12 cellular contexts compared by ENCODE assay signal in the genomic region with DNA sequence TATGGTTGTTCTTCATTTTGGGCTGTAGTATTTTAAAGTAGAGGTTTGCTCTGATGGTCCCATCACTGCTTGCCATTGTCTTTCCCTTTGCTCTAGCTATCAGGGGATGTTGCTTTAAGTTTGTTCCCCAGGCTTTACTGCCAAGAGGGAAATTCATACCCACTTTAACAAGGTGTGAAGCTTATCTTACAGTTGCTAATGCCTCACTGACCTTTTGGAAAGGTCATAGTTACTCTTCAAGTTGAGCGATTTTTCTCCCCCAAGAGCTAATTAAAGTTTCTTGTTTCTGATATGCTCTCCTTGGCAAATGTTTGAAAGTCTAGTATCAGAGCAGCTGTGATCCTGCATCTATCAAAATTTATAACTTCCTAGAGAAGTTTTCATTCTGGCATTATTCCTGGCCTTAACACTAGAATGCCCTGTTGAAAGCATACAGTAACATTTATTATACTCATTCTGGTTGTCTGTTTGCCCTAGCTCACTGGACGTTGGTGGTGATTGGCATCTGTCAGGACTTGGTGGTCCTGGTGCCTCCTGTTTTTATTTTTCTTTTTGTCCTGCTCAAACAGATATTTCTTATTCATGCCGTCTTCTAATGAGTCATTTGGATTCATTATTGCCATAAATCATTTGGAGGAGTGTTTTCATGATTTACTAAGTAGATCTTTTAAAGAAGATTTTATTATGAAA. TPM values are rescaled to one million over a fixed set of nuclear protein-coding genes. Genes with fewer than 3 reads are reported as not detected.
A peak's percentile ranks its signal among the peaks of the same experiment; 100 is the strongest.
DNase-seq lines count a peak whose midpoint lies in the region; ATAC-seq, FAIRE-seq and TF ChIP-seq lines count a peak whose summit lies in the region.
"Had no signal": no experiment of that assay in that cellular context is flagged by ENCODE, and none has a peak within 500 bp of the region (broad histone marks: within the 10 kb centered on the region; RNA-seq: fewer than 3 reads in every experiment).

No MANE protein-coding gene starts in this region.

- TF ChIP-seq CTCF in K562 (IDR thresholded peaks at IDR 0.05 in 2 of 3, conservative IDR thresholded peaks at IDR 0.05 in 1 of 3; ENCODE audit: insufficient read depth in 2 of 3, low read depth in 1 of 3, low read length in 3 of 3): no peak

- H3K9me3 Mint-ChIP-seq in T-helper 2 cell treated with Interferon-gamma antibody and Interleukin-4, amounts not matched to agents 5 μg/mL and 100 μg/mL, for 36 hours: no peaks in the 10 kb centered on the region
- no peaks in the 10 kb centered on the region for H3K9me3 Mint-ChIP-seq in memory B cell
- no peaks in the 10 kb centered on the region for H3K9me3 Mint-ChIP-seq in activated CD4-positive, alpha-beta T cell treated with anti-CD3 and anti-CD28 coated beads, Interleukin-2, amount 10 ng/mL, durations not matched to agents 7 days and 5 days
- H3K9me3 Mint-ChIP-seq: activated naive CD4-positive, alpha-beta T cell treated with anti-CD3 and anti-CD28 coated beads, Interleukin-2, amount 50 U/mL, for 72 hours; neural progenitor cell had no signal

- H3K27ac ChIP-seq in K562 (ENCODE audit: extremely low read depth, low read depth, low read length) (0 out of 3 replicates have a peak overlapping the region, but pooled peaks have one; percentile 12), thymus (ENCODE audit: low read depth) (peak overlapping the region; percentile 13)
- H3K27ac ChIP-seq: 22Rv1, neural progenitor cell had no signal

- peaks cover 23% of the 10 kb centered on the region for H4K20me1 ChIP-seq in K562 (replicated peaks; ENCODE audit: control insufficient read depth, insufficient read depth, low read length)

- TF ChIP-seq POLR2A in K562 (conservative IDR thresholded peaks at IDR 0.05): no peak

- peak overlapping the region; percentile 37 for H3K27ac Mint-ChIP-seq in T-helper 2 cell treated with Interferon-gamma antibody and Interleukin-4, amounts not matched to agents 5 μg/mL and 100 μg/mL, for 36 hours
- peak overlapping the region; percentile 51 for H3K27ac Mint-ChIP-seq in memory B cell
- no peak overlapping the region for H3K27ac Mint-ChIP-seq in activated CD4-positive, alpha-beta T cell treated with anti-CD3 and anti-CD28 coated beads, Interleukin-2, amount 10 ng/mL, durations not matched to agents 7 days and 5 days
- H3K27ac Mint-ChIP-seq: neural progenitor cell had no signal

- H3K4me2 ChIP-seq in K562 (ENCODE audit: insufficient read depth, low read length): no peak overlapping the region
- H3K4me2 ChIP-seq: neural progenitor cell had no signal

- no peak overlapping the region for H2AFZ ChIP-seq in K562 (ENCODE audit: low read depth, low read length)
- H2AFZ ChIP-seq: neural progenitor cell had no signal

- H3K36me3 Mint-ChIP-seq in T-helper 2 cell treated with Interferon-gamma antibody and Interleukin-4, amounts not matched to agents 5 μg/mL and 100 μg/mL, for 36 hours (ENCODE audit: low read depth): peaks cover 75% of the 10 kb centered on the region
- H3K36me3 Mint-ChIP-seq in memory B cell: peaks cover 13% of the 10 kb centered on the region
- peaks cover 72% of the 10 kb centered on the region for H3K36me3 Mint-ChIP-seq in activated CD4-positive, alpha-beta T cell treated with anti-CD3 and anti-CD28 coated beads, Interleukin-2, amount 10 ng/mL, durations not matched to agents 7 days and 5 days (ENCODE audit: low read depth)

- BruUV-seq in K562 (replicated peaks; lab: Mats Ljungman, UMichigan): no TSS peak

- H3K36me3 ChIP-seq in K562 (ENCODE audit: control insufficient read depth, insufficient read depth, low read length) (peaks cover 93% of the 10 kb centered on the region), thymus (ENCODE audit: control insufficient read depth, insufficient read depth) (peaks cover 28% of the 10 kb centered on the region)

- WGBS in K562 (ENCODE audit: insufficient coverage, low coverage, missing lambda C conversion rate): 63% methylated on average over 3 of the region's 3 CpGs
- 88% methylated on average over 3 of the region's 3 CpGs for WGBS in thymus

- H3K27me3 ChIP-seq in K562 (ENCODE audit: control insufficient read depth in 2 of 2, insufficient read depth in 2 of 2, low read length in 2 of 2) (no peaks in the 10 kb centered on the region), thymus (ENCODE audit: control insufficient read depth, insufficient read depth) (no peaks in the 10 kb centered on the region)
- H3K27me3 ChIP-seq: neural progenitor cell had no signal

- no peak overlapping the region for H3K9ac ChIP-seq in K562 (ENCODE audit: insufficient read depth in 1 of 2, low read depth in 2 of 2, low read length in 2 of 2)
- H3K9ac ChIP-seq: neural progenitor cell had no signal

- POLR2A ChIA-PET in K562 (lab: Yijun Ruan, JAX): interaction anchor here (0.9 to 1.9 kb wide), 3 partner anchors 8 to 15 kb away, joined by 3 to 6 read pairs (median 5); no protein-coding TSS in a partner anchor
- POLR2A ChIA-PET in activated CD4-positive, alpha-beta T cell treated with anti-CD3 and anti-CD28 coated beads, Interleukin-2, amount 10 ng/mL, durations not matched to agents 7 days and 5 days (lab: Charles Lee): no interaction called here

- ATAC-seq in K562: no peak
- no peak for ATAC-seq in memory B cell (ENCODE audit: low read depth)

- H3K4me1 ChIP-seq in K562 (replicated peaks in 1 of 2; ENCODE audit: control insufficient read depth in 2 of 2, insufficient read depth in 2 of 2, low read length in 2 of 2): peaks cover 5 to 12% of the 10 kb centered on the region in 2 experiments; a peak in 3 of 5 replicates
- H3K4me1 ChIP-seq in thymus (ENCODE audit: control insufficient read depth, insufficient read depth, low read length): peaks cover 4% of the 10 kb centered on the region

- H3K4me3 Mint-ChIP-seq in T-helper 2 cell treated with Interferon-gamma antibody and Interleukin-4, amounts not matched to agents 5 μg/mL and 100 μg/mL, for 36 hours: no peak overlapping the region
- H3K4me3 Mint-ChIP-seq in memory B cell: no peak overlapping the region
- H3K4me3 Mint-ChIP-seq in activated CD4-positive, alpha-beta T cell treated with anti-CD3 and anti-CD28 coated beads, Interleukin-2, amount 10 ng/mL, durations not matched to agents 7 days and 5 days: no peak overlapping the region
- H3K4me3 Mint-ChIP-seq: neural progenitor cell had no signal

- intact Hi-C loops in K562 (cut with micrococcal nuclease): no loop called here

- no peak for TF ChIP-seq EP300 in K562 (IDR thresholded peaks at IDR 0.05; ENCODE audit: low read length)

- in situ Hi-C loops in K562 (cut with MboI): no loop called here

- no peak overlapping the region for H3K4me3 ChIP-seq in K562
- no peak overlapping the region for H3K4me3 ChIP-seq in thymus (ENCODE audit: low read length)
- H3K4me3 ChIP-seq: neural progenitor cell had no signal

- H3K9me3 ChIP-seq in K562 (replicated peaks; ENCODE audit: control insufficient read depth, insufficient read depth, low read depth, low read length) (no peaks in the 10 kb centered on the region), thymus (ENCODE audit: control insufficient read depth) (no peaks in the 10 kb centered on the region)

- TF ChIP-seq RAD21 in K562 (CRISPR knock-in tag; conservative IDR thresholded peaks at IDR 0.05 in 1 of 2, IDR thresholded peaks at IDR 0.05 in 1 of 2): no peak

- CTCF ChIA-PET in K562 (lab: Yijun Ruan, JAX; ENCODE audit: low intra/inter-chr PET ratio): no interaction called here
- CTCF ChIA-PET in activated CD4-positive, alpha-beta T cell treated with anti-CD3 and anti-CD28 coated beads, Interleukin-2, amount 10 ng/mL, durations not matched to agents 7 days and 5 days (lab: Charles Lee): interaction anchor here (1.0 to 2.5 kb wide), 2 partner anchors 8 to 9 kb away, joined by 3 to 11 read pairs; no protein-coding TSS in a partner anchor

- H3K4me1 Mint-ChIP-seq in T-helper 2 cell treated with Interferon-gamma antibody and Interleukin-4, amounts not matched to agents 5 μg/mL and 100 μg/mL, for 36 hours (ENCODE audit: low read depth): peaks cover 42% of the 10 kb centered on the region
- peaks cover 21% of the 10 kb centered on the region for H3K4me1 Mint-ChIP-seq in memory B cell
- H3K4me1 Mint-ChIP-seq in activated CD4-positive, alpha-beta T cell treated with anti-CD3 and anti-CD28 coated beads, Interleukin-2, amount 10 ng/mL, durations not matched to agents 7 days and 5 days: peaks cover 52% of the 10 kb centered on the region

- DNase-seq in T-helper 2 cell treated with Interferon-gamma antibody and Interleukin-4, amounts not matched to agents 5 μg/mL and 100 μg/mL, for 36 hours (ENCODE audit: low spot score): no peak
- DNase-seq in T-helper 2 cell (no peak), K562 (ENCODE audit: extremely low read depth in 1 of 4, low spot score in 3 of 4) (no peak), memory B cell (ENCODE audit: low spot score in 2 of 2) (no peak), NCI-H146 (lab: John Stamatoyannopoulos, UW) (no peak), DMS53 treated with DMSO at 0.1 percent for 48 hours (lab: John Stamatoyannopoulos, UW; ENCODE audit: unreplicated experiment) (no peak)
- DNase-seq in activated CD4-positive, alpha-beta T cell treated with anti-CD3 and anti-CD28 coated beads, Interleukin-2, amount 10 ng/mL, durations not matched to agents 7 days and 5 days: no peak
- DNase-seq: stimulated activated CD4-positive, alpha-beta T cell treated with anti-CD3 and anti-CD28 coated beads, Interleukin-2, amount 100 ng/mL, for 48 hours had no signal

- H3K27me3 Mint-ChIP-seq in T-helper 2 cell treated with Interferon-gamma antibody and Interleukin-4, amounts not matched to agents 5 μg/mL and 100 μg/mL, for 36 hours (ENCODE audit: low read depth): no peaks in the 10 kb centered on the region
- H3K27me3 Mint-ChIP-seq in memory B cell: no peaks in the 10 kb centered on the region
- no peaks in the 10 kb centered on the region for H3K27me3 Mint-ChIP-seq in activated CD4-positive, alpha-beta T cell treated with anti-CD3 and anti-CD28 coated beads, Interleukin-2, amount 10 ng/mL, durations not matched to agents 7 days and 5 days

- no peak for FAIRE-seq in K562 (lab: Jason Lieb, UNC)

- peaks cover 86% of the 10 kb centered on the region for H3K79me2 ChIP-seq in K562 (ENCODE audit: control insufficient read depth, insufficient read depth, low read length)

- no peaks in the 10 kb centered on the region for H3K9me1 ChIP-seq in K562 (ENCODE audit: control insufficient read depth, insufficient read depth, low read length)

RNA-seq across cellular contexts. Expression of a gene that starts 8.1 kb away (rescaled TPM):
- total RNA-seq in K562 (2011; cell fraction: chromatin; rRNA removed; ENCODE audit: low replicate concordance): 436 and 524 TPM in 2 replicates
- 350 and 362 TPM in 2 replicates for total RNA-seq in K562 (2011; cell fraction: nucleolus; rRNA removed)
- total RNA-seq in K562 (2011; cell fraction: nucleoplasm; rRNA removed): 437 and 537 TPM in 2 replicates
- 73.5 and 82.5 TPM in 2 replicates for total RNA-seq in K562 (2014; rRNA removed)
- total RNA-seq in K562 (2014; rRNA removed; fragmentation: Illumina TruSeq; extraction: Trizol): 46.7 and 51.6 TPM in 2 replicates
- 47.7 and 49.9 TPM in 2 replicates for total RNA-seq in K562 (2015; rRNA removed; fragmentation: Illumina TruSeq; extraction: Trizol)
- 180 and 205 TPM in 2 replicates for total RNA-seq in K562 (2021)
- 44.6 and 88.4 TPM in 2 replicates for polyA plus RNA-seq in K562 (2011; rRNA removed)
- 20.8 and 37.3 TPM in 2 replicates for polyA plus RNA-seq in K562 (2011; cell fraction: cytosol; rRNA removed)
- 193 and 236 TPM in 2 replicates for polyA plus RNA-seq in K562 (2011; cell fraction: nucleus; rRNA removed)
- 137 and 151 TPM in 2 replicates for polyA plus RNA-seq in K562 (2012)
- polyA plus RNA-seq in K562 (2014; fragmentation: Illumina TruSeq; extraction: Trizol): 137 and 150 TPM in 2 replicates
- 1 to 10 TPM; 5.2 to 6.7 TPM for polyA plus RNA-seq in K562 (2014; fragmentation: Nextera tagmentation; extraction: Ambion mirVana)
- 60.8 and 63.2 TPM in 2 replicates for polyA plus RNA-seq in K562 (2014; rRNA removed)
- polyA minus RNA-seq in K562 (2011; rRNA and poly(A)+ RNA removed): 96.8 and 146 TPM in 2 replicates
- 86.8 and 111 TPM in 2 replicates for polyA minus RNA-seq in K562 (2011; cell fraction: cytosol; rRNA and poly(A)+ RNA removed)
- polyA minus RNA-seq in K562 (2011; cell fraction: nucleus; rRNA and poly(A)+ RNA removed): 89.9 and 136 TPM in 2 replicates
- polyA plus RNA-seq in thymus: 37.6 TPM
- total RNA-seq in activated CD4-positive, alpha-beta T cell treated with anti-CD3 and anti-CD28 coated beads, Interleukin-2, amount 10 ng/mL, durations not matched to agents 7 days and 5 days: 100 to 1,000 TPM; 126 to 131 TPM
